In the genomic region with DNA sequence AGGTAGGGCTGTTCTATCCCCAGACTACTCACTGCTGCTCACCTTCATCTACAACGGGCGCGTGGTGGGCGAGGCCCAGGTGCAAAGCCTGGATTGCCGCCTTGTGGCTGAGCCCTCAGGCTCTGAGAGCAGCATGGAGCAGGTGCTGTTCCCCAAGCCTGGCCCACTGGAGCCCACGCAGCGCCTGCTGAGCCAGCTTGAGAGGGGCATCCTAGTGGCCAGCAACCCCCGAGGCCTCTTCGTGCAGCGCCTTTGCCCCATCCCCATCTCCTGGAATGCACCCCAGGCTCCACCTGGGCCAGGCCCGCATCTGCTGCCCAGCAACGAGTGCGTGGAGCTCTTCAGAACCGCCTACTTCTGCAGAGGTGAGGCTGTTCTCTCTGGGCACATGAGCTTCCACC, we compare ENCODE assay signal across 21 cellular contexts. TPM values are rescaled to one million over a fixed set of nuclear protein-coding genes. Genes with fewer than 3 reads are reported as not detected.
DNase-seq lines count a peak whose midpoint lies in the region; ATAC-seq and TF ChIP-seq lines count a peak whose summit lies in the region.
"Had no signal": no experiment of that assay in that cellular context is flagged by ENCODE, and none has a peak within 500 bp of the region (broad histone marks: within the 10 kb centered on the region; RNA-seq: fewer than 3 reads in every experiment).

No MANE protein-coding gene starts in this region.

- H3K27me3 Mint-ChIP-seq in activated naive CD4-positive, alpha-beta T cell treated with anti-CD3 and anti-CD28 coated beads, Interleukin-2, amount 10 ng/mL, durations not matched to agents 7 days and 5 days: peaks cover 6% of the 10 kb centered on the region
- no peaks in the 10 kb centered on the region for H3K27me3 Mint-ChIP-seq in activated CD8-positive, alpha-beta T cell treated with anti-CD3 and anti-CD28 coated beads for 36 hours
- peaks cover 6 to 19% (median 7%) of the 10 kb centered on the region in 3 donors for H3K27me3 Mint-ChIP-seq in immature natural killer cell (ENCODE audit: low read depth in 3 of 3)
- H3K27me3 Mint-ChIP-seq in stimulated activated naive B cell treated with anti-CD40 and anti-IgM and Interleukin-4, amounts not matched to agents 10 μg/mL and 1 μg/mL and 100 μg/mL, for 72 hours: no peaks in the 10 kb centered on the region
- H3K27me3 Mint-ChIP-seq: CD4-positive, CD25-positive, alpha-beta regulatory T cell had no signal

- intact Hi-C loops in activated CD8-positive, alpha-beta T cell treated with anti-CD3 and anti-CD28 coated beads for 36 hours (cut with micrococcal nuclease): no loop called here

- H3K4me1 Mint-ChIP-seq in activated naive CD4-positive, alpha-beta T cell treated with anti-CD3 and anti-CD28 coated beads, Interleukin-2, amount 10 ng/mL, durations not matched to agents 7 days and 5 days: peaks cover 76% of the 10 kb centered on the region
- peaks cover 49% of the 10 kb centered on the region for H3K4me1 Mint-ChIP-seq in activated CD8-positive, alpha-beta T cell treated with anti-CD3 and anti-CD28 coated beads for 36 hours (ENCODE audit: low read depth)
- peaks cover 52 to 55% of the 10 kb centered on the region in 2 donors for H3K4me1 Mint-ChIP-seq in immature natural killer cell
- peaks cover 42 to 65% of the 10 kb centered on the region in 2 donors for H3K4me1 Mint-ChIP-seq in stimulated activated naive B cell treated with anti-CD40 and anti-IgM and Interleukin-4, amounts not matched to agents 10 μg/mL and 1 μg/mL and 100 μg/mL, for 72 hours

- no peak overlapping the region for H3K4me3 Mint-ChIP-seq in activated naive CD4-positive, alpha-beta T cell treated with anti-CD3 and anti-CD28 coated beads, Interleukin-2, amount 10 ng/mL, durations not matched to agents 7 days and 5 days
- no peak overlapping the region for H3K4me3 Mint-ChIP-seq in activated CD8-positive, alpha-beta T cell treated with anti-CD3 and anti-CD28 coated beads for 36 hours
- H3K4me3 Mint-ChIP-seq in immature natural killer cell: peak overlapping the region in 1 of 5 donors; percentile 41
- no peak overlapping the region for H3K4me3 Mint-ChIP-seq in stimulated activated naive B cell treated with anti-CD40 and anti-IgM and Interleukin-4, amounts not matched to agents 10 μg/mL and 1 μg/mL and 100 μg/mL, for 72 hours
- H3K4me3 Mint-ChIP-seq: nephron progenitor cell had no signal

- peak overlapping the region; percentile 100 for H3K27ac Mint-ChIP-seq in activated naive CD4-positive, alpha-beta T cell treated with anti-CD3 and anti-CD28 coated beads, Interleukin-2, amount 50 U/mL, for 72 hours
- no peak overlapping the region for H3K27ac Mint-ChIP-seq in activated naive CD4-positive, alpha-beta T cell treated with anti-CD3 and anti-CD28 coated beads, Interleukin-2, amount 10 ng/mL, durations not matched to agents 7 days and 5 days
- peak overlapping the region; percentile 5 for H3K27ac Mint-ChIP-seq in activated CD8-positive, alpha-beta T cell treated with anti-CD3 and anti-CD28 coated beads for 36 hours
- H3K27ac Mint-ChIP-seq in immature natural killer cell: peak overlapping the region in 5 of 6 donors; percentile 40 to 99 (median 67)
- peak overlapping the region; percentile 34 for H3K27ac Mint-ChIP-seq in stimulated activated naive B cell treated with anti-CD40 and anti-IgM and Interleukin-4, amounts not matched to agents 10 μg/mL and 1 μg/mL and 100 μg/mL, for 72 hours

- POLR2A ChIA-PET in activated CD8-positive, alpha-beta T cell treated with anti-CD3 and anti-CD28 coated beads for 36 hours (lab: Charles Lee): interaction anchor here (0.7 to 7.3 kb wide), 18 partner anchors 8 to 69 kb away, joined by 3 to 178 read pairs (median 5); partner anchors contain the start of genes DCAF11, IPO4, PSME2 and RNF31

- DNase-seq in activated naive CD4-positive, alpha-beta T cell treated with anti-CD3 and anti-CD28 coated beads, Interleukin-2, amount 50 U/mL, for 72 hours (ENCODE audit: low spot score in 2 of 2): no peak
- no peak for DNase-seq in activated naive CD4-positive, alpha-beta T cell treated with anti-CD3 and anti-CD28 coated beads, Interleukin-2, amount 10 ng/mL, durations not matched to agents 7 days and 5 days
- no peak for DNase-seq in activated CD8-positive, alpha-beta T cell treated with anti-CD3 and anti-CD28 coated beads for 36 hours
- DNase-seq in immature natural killer cell: no peak
- no peak for DNase-seq in stimulated activated naive B cell treated with anti-CD40 and anti-IgM and Interleukin-4, amounts not matched to agents 10 μg/mL and 1 μg/mL and 100 μg/mL, for 72 hours
- no peak for DNase-seq in stimulated activated CD4-positive, alpha-beta T cell treated with anti-CD3 and anti-CD28 coated beads, Interleukin-12 subunit alpha, Interleukin-12 subunit beta, amount 100 ng/mL, for 4 hours
- DNase-seq in activated effector memory CD4-positive, alpha-beta T cell treated with Interleukin-2 at 50 U/mL for 16 hours: no peak
- DNase-seq: anterior cingulate cortex; caudate nucleus; CD4-positive, CD25-positive, alpha-beta regulatory T cell; erythroblast; KBM-7; mesenchymal stem cell; NCI-H1694; NCI-H774; nephron progenitor cell; sigmoid colon; SW 1271; tibial artery had no signal

- H3K36me3 Mint-ChIP-seq in activated naive CD4-positive, alpha-beta T cell treated with anti-CD3 and anti-CD28 coated beads, Interleukin-2, amount 50 U/mL, for 72 hours: peaks cover 38 to 81% of the 10 kb centered on the region in 2 donors
- peaks cover 82% of the 10 kb centered on the region for H3K36me3 Mint-ChIP-seq in activated naive CD4-positive, alpha-beta T cell treated with anti-CD3 and anti-CD28 coated beads, Interleukin-2, amount 10 ng/mL, durations not matched to agents 7 days and 5 days
- peaks cover 62% of the 10 kb centered on the region for H3K36me3 Mint-ChIP-seq in activated CD8-positive, alpha-beta T cell treated with anti-CD3 and anti-CD28 coated beads for 36 hours (ENCODE audit: low read depth)
- H3K36me3 Mint-ChIP-seq in immature natural killer cell: peaks cover 39 to 46% (median 41%) of the 10 kb centered on the region in 3 donors
- H3K36me3 Mint-ChIP-seq in stimulated activated naive B cell treated with anti-CD40 and anti-IgM and Interleukin-4, amounts not matched to agents 10 μg/mL and 1 μg/mL and 100 μg/mL, for 72 hours: peaks cover 72 to 80% of the 10 kb centered on the region in 2 donors

- H3K9me3 Mint-ChIP-seq in activated naive CD4-positive, alpha-beta T cell treated with anti-CD3 and anti-CD28 coated beads, Interleukin-2, amount 50 U/mL, for 72 hours: no peaks in the 10 kb centered on the region
- no peaks in the 10 kb centered on the region for H3K9me3 Mint-ChIP-seq in activated naive CD4-positive, alpha-beta T cell treated with anti-CD3 and anti-CD28 coated beads, Interleukin-2, amount 10 ng/mL, durations not matched to agents 7 days and 5 days
- no peaks in the 10 kb centered on the region for H3K9me3 Mint-ChIP-seq in activated CD8-positive, alpha-beta T cell treated with anti-CD3 and anti-CD28 coated beads for 36 hours
- no peaks in the 10 kb centered on the region for H3K9me3 Mint-ChIP-seq in immature natural killer cell
- no peaks in the 10 kb centered on the region for H3K9me3 Mint-ChIP-seq in stimulated activated naive B cell treated with anti-CD40 and anti-IgM and Interleukin-4, amounts not matched to agents 10 μg/mL and 1 μg/mL and 100 μg/mL, for 72 hours
- H3K9me3 Mint-ChIP-seq: CD4-positive, CD25-positive, alpha-beta regulatory T cell; nephron progenitor cell had no signal

- ATAC-seq in activated naive CD4-positive, alpha-beta T cell treated with anti-CD3 and anti-CD28 coated beads, Interleukin-2, amount 50 U/mL, for 72 hours: no peak
- no peak for ATAC-seq in activated CD8-positive, alpha-beta T cell treated with anti-CD3 and anti-CD28 coated beads for 36 hours
- no peak for ATAC-seq in stimulated activated naive B cell treated with anti-CD40 and anti-IgM and Interleukin-4, amounts not matched to agents 10 μg/mL and 1 μg/mL and 100 μg/mL, for 72 hours (replicated peaks)
- no peak for ATAC-seq in HG03571 (IDR thresholded peaks at IDR 0.05; ENCODE audit: unreplicated experiment)
- ATAC-seq: Right ventricle myocardium inferior had no signal

- no peak for TF ChIP-seq CTCF in activated CD8-positive, alpha-beta T cell treated with anti-CD3 and anti-CD28 coated beads for 36 hours (IDR thresholded peaks at IDR 0.05)

- CTCF ChIA-PET in activated naive CD4-positive, alpha-beta T cell treated with anti-CD3 and anti-CD28 coated beads, Interleukin-2, amount 10 ng/mL, durations not matched to agents 7 days and 5 days (lab: Charles Lee): interaction anchor here (0.8 to 1.3 kb wide), 3 partner anchors 13 to 133 kb away, joined by 3 to 4 read pairs (median 3); no protein-coding TSS in a partner anchor
- CTCF ChIA-PET in activated CD8-positive, alpha-beta T cell treated with anti-CD3 and anti-CD28 coated beads for 36 hours (lab: Charles Lee): interaction anchor here (1.1 to 1.4 kb wide), 2 partner anchors 9 to 78 kb away, joined by 3 to 5 read pairs; partner anchors contain the start of gene TINF2

RNA-seq across cellular contexts. Expression of gene IRF9, which starts 3.5 kb away (rescaled TPM):
- 100 to 1,000 TPM; 183 to 227 TPM for total RNA-seq in activated naive CD4-positive, alpha-beta T cell treated with anti-CD3 and anti-CD28 coated beads, Interleukin-2, amount 50 U/mL, for 72 hours
- total RNA-seq in activated CD8-positive, alpha-beta T cell treated with anti-CD3 and anti-CD28 coated beads for 36 hours: 100 to 1,000 TPM; 112 to 118 TPM
- 100 to 1,000 TPM in 2 of 3 donors, 10 to 100 TPM in 1; 48.8 to 123 (median 102) TPM for polyA plus RNA-seq in immature natural killer cell

RNA-seq across cellular contexts. Expression of gene REC8, which starts 7.3 kb away (rescaled TPM):
- total RNA-seq in activated naive CD4-positive, alpha-beta T cell treated with anti-CD3 and anti-CD28 coated beads, Interleukin-2, amount 50 U/mL, for 72 hours: 10 to 100 TPM; 36.4 to 48.7 TPM
- 10 to 100 TPM; 25.0 to 32.9 TPM for total RNA-seq in activated CD8-positive, alpha-beta T cell treated with anti-CD3 and anti-CD28 coated beads for 36 hours
- polyA plus RNA-seq in immature natural killer cell: 10 to 100 TPM in 1 of 3 donors, 1 to 10 TPM in 2; 1.7 to 15.2 (median 3.8) TPM

RNA-seq across cellular contexts. Expression of gene RNF31, which starts 17.3 kb away (rescaled TPM):
- total RNA-seq in activated naive CD4-positive, alpha-beta T cell treated with anti-CD3 and anti-CD28 coated beads, Interleukin-2, amount 50 U/mL, for 72 hours: 10 to 100 TPM; 81.5 to 90.7 TPM
- 10 to 100 TPM; 71.6 to 75.0 TPM for total RNA-seq in activated CD8-positive, alpha-beta T cell treated with anti-CD3 and anti-CD28 coated beads for 36 hours
- polyA plus RNA-seq in immature natural killer cell: 10 to 100 TPM; 41.5 to 62.9 (median 59.5) TPM

RNA-seq across cellular contexts. Expression of gene PSME2, which starts 18.2 kb away (rescaled TPM):
- total RNA-seq in activated naive CD4-positive, alpha-beta T cell treated with anti-CD3 and anti-CD28 coated beads, Interleukin-2, amount 50 U/mL, for 72 hours: 100 to 1,000 TPM; 452 to 507 TPM
- 100 to 1,000 TPM; 440 TPM for total RNA-seq in activated CD8-positive, alpha-beta T cell treated with anti-CD3 and anti-CD28 coated beads for 36 hours
- polyA plus RNA-seq in immature natural killer cell: 1,000 to 10,000 TPM in 1 of 3 donors, 100 to 1,000 TPM in 2; 650 to 1,160 (median 776) TPM

RNA-seq across cellular contexts. Expression of gene EMC9, which starts 23.2 kb away (rescaled TPM):
- 10 to 100 TPM; 36.8 to 64.2 TPM for total RNA-seq in activated naive CD4-positive, alpha-beta T cell treated with anti-CD3 and anti-CD28 coated beads, Interleukin-2, amount 50 U/mL, for 72 hours
- 10 to 100 TPM; 39.0 to 39.9 TPM for total RNA-seq in activated CD8-positive, alpha-beta T cell treated with anti-CD3 and anti-CD28 coated beads for 36 hours
- polyA plus RNA-seq in immature natural killer cell: 10 to 100 TPM; 14.2 to 19.0 (median 17.6) TPM
